Comparison of ENCODE assay signal across 29 cellular contexts in the genomic region with DNA sequence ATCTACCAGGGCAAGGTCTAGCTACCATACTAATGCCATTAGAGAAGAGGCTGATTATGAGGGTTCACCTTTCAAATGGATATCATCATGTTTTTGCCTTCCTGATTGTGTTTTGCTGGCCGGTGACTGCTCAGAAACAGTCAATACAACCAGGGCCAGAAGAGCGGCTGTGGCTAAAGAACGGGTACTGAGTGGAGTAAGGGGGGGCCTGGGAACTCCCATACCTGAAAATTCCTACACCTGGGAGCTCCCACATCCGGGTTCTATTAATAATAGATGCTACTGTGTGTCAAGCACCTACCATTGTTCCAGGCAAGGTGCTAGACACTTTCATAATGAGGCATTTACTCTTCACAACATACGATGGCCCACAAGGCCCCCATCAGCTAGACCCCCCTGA.
"Had no signal": no experiment of that assay in that cellular context is flagged by ENCODE, and none has a peak within 500 bp of the region (broad histone marks: within the 10 kb centered on the region; RNA-seq: fewer than 3 reads in every experiment).

No MANE protein-coding gene starts in this region.

- H3K36me3 ChIP-seq: neural progenitor cell, ovary had no signal

- H3K27me3 Mint-ChIP-seq: naive thymus-derived CD4-positive, alpha-beta T cell had no signal

- H3K9me3 Mint-ChIP-seq: stimulated activated effector memory CD8-positive, alpha-beta T cell treated with anti-CD3 and anti-CD28 coated beads, Interleukin-12 subunit alpha, Interleukin-12 subunit beta, amount 100 ng/mL, for 72 hours had no signal

- H3K4me3 ChIP-seq: esophagus squamous epithelium, heart right ventricle, neural progenitor cell, ovary, psoas muscle, sigmoid colon, stomach, testis, tibial artery had no signal

- DNase-seq: caudate nucleus; cerebellar nuclear complex; cortex of kidney; erythroblast; esophagus squamous epithelium; foreskin melanocyte; glutamatergic neuron; heart right ventricle; hippocampal formation; kidney glomerular epithelial cell; mesendoderm; midbrain; naive thymus-derived CD4-positive, alpha-beta T cell; nucleus accumbens; ovary; posterior cingulate gyrus; psoas muscle; right cardiac atrium; sigmoid colon; stimulated activated CD4-positive, alpha-beta T cell treated with anti-CD3 and anti-CD28 coated beads, Interleukin-2, amount 100 ng/mL, for 24 hours; stimulated activated CD4-positive, alpha-beta T cell treated with anti-CD3 and anti-CD28 coated beads, Interleukin-4, amount 100 ng/mL, for 24 hours; stimulated activated naive CD4-positive, alpha-beta T cell treated with Interleukin-2 at 50 U/mL for 16 hours; stomach; testis; tibial artery had no signal

- H3K4me1 Mint-ChIP-seq: nephron, neural progenitor cell had no signal

- H3K9me3 ChIP-seq: esophagus squamous epithelium, ovary, psoas muscle, sigmoid colon, stomach, testis, tibial artery had no signal

- H3K9ac ChIP-seq: neural progenitor cell had no signal

- H2AFZ ChIP-seq: neural progenitor cell had no signal

- H3K4me3 Mint-ChIP-seq: naive thymus-derived CD4-positive, alpha-beta T cell; nephron; neural progenitor cell; stimulated activated effector memory CD8-positive, alpha-beta T cell treated with anti-CD3 and anti-CD28 coated beads, Interleukin-12 subunit alpha, Interleukin-12 subunit beta, amount 100 ng/mL, for 72 hours had no signal

- H3K4me2 ChIP-seq: neural progenitor cell had no signal

- H3K27ac ChIP-seq: esophagus squamous epithelium, heart right ventricle, neural progenitor cell, ovary, psoas muscle, sigmoid colon, stomach, testis, tibial artery had no signal

- FAIRE-seq: islet of Langerhans had no signal

- H3K27me3 ChIP-seq: esophagus squamous epithelium, heart right ventricle, neural progenitor cell, ovary, sigmoid colon, stomach, testis, tibial artery had no signal

- H3K4me1 ChIP-seq: heart right ventricle, neural progenitor cell, sigmoid colon, stomach, testis, tibial artery had no signal

- H3K27ac Mint-ChIP-seq: nephron; neural progenitor cell; stimulated activated effector memory CD8-positive, alpha-beta T cell treated with anti-CD3 and anti-CD28 coated beads, Interleukin-12 subunit alpha, Interleukin-12 subunit beta, amount 100 ng/mL, for 72 hours had no signal
